8 cellular contexts compared by ENCODE assay signal in genomic region chr7:108569381-108570145, GRCh38. TPM values are rescaled to one million over a fixed set of nuclear protein-coding genes. Genes with fewer than 3 reads are reported as not detected.
A peak's percentile ranks its signal among the peaks of the same experiment; 100 is the strongest.
DNase-seq lines count a peak whose midpoint lies in the region; ATAC-seq and TF ChIP-seq lines count a peak whose summit lies in the region.

DNAJB9 (plus strand) TSS chr7:108569874; CDS start chr7:108571727, 1,853 bp downstream.
THAP5 (minus strand) TSS chr7:108569706; CDS start chr7:108569569, 137 bp downstream.

- peaks cover 49% of the 10 kb centered on the region for H3K36me3 Mint-ChIP-seq in CD8-positive, alpha-beta T cell

- CTCF ChIA-PET in CD8-positive, alpha-beta T cell (lab: Charles Lee): interaction anchor here (0.7 to 1.7 kb wide), 4 partner anchors 20 to 110 kb away, joined by 3 to 5 read pairs (median 3); no protein-coding TSS in a partner anchor

- H3K9me3 Mint-ChIP-seq in CD8-positive, alpha-beta T cell: no peaks in the 10 kb centered on the region

- H3K4me3 ChIP-seq in CD8-positive, alpha-beta T cell (ENCODE audit: low read depth, low read length): peak within 1 kb of the TSS; percentile 90
- peak within 1 kb of the TSS; percentile 91 for H3K4me3 ChIP-seq in lower lobe of right lung

- peak within 1 kb of the TSS; percentile 99 for H3K27ac ChIP-seq in CD8-positive, alpha-beta T cell (ENCODE audit: low read depth, low read length)
- H3K27ac ChIP-seq in lower lobe of right lung: peak within 1 kb of the TSS; percentile 98

- intact Hi-C loops in CD8-positive, alpha-beta T cell (cut with DNase I, micrococcal nuclease): loop anchor here (1.0 to 10.0 kb wide), 6 partner anchors 43 to 1525 kb away; partner anchors contain the start of genes NRCAM (in 2 of the 2), PNPLA8 (in 2 of the 2), COG5 (in 1 of the 2) and DLD (in 1 of the 2)
- intact Hi-C loops in lower lobe of right lung (cut with DNase I): no loop called here

- no peaks in the 10 kb centered on the region for H3K27me3 ChIP-seq in CD8-positive, alpha-beta T cell (ENCODE audit: insufficient read depth, low read length)
- H3K27me3 ChIP-seq in lower lobe of right lung (ENCODE audit: low read depth): no peaks in the 10 kb centered on the region

- POLR2A ChIA-PET in CD8-positive, alpha-beta T cell (lab: Charles Lee): interaction anchor here (0.7 to 2.8 kb wide), 14 partner anchors 8 to 1401 kb away, joined by 3 to 59 read pairs (median 4); partner anchors contain the start of genes HBP1 and PNPLA8

- no peaks in the 10 kb centered on the region for H3K9me3 ChIP-seq in CD8-positive, alpha-beta T cell (ENCODE audit: low read length)
- no peaks in the 10 kb centered on the region for H3K9me3 ChIP-seq in lower lobe of right lung

- H3K27ac Mint-ChIP-seq in CD8-positive, alpha-beta T cell: peak within 1 kb of the TSS; percentile 98

- H3K27me3 Mint-ChIP-seq in CD8-positive, alpha-beta T cell (ENCODE audit: low read depth): no peaks in the 10 kb centered on the region

- peak within 1 kb of the TSS; percentile 90 for H3K4me3 Mint-ChIP-seq in CD8-positive, alpha-beta T cell

- peak; percentile 84 for ATAC-seq in CD8-positive, alpha-beta T cell
- ATAC-seq in GM19467 (IDR thresholded peaks at IDR 0.05; ENCODE audit: unreplicated experiment): peak; percentile 97
- ATAC-seq in lower lobe of right lung: peak; percentile 98 to 99

- TF ChIP-seq CTCF in CD8-positive, alpha-beta T cell (IDR thresholded peaks at IDR 0.05): no peak
- no peak for TF ChIP-seq CTCF in lower lobe of right lung (IDR thresholded peaks at IDR 0.05)

- peak; percentile 98 to 100 (median 99) for DNase-seq in CD8-positive, alpha-beta T cell
- DNase-seq in HS-27A (ENCODE audit: low read depth): peak; percentile 90
- peak; percentile 99 for DNase-seq in NK-92 (lab: John Stamatoyannopoulos, UW; ENCODE audit: unreplicated experiment)
- DNase-seq in activated CD8-positive, alpha-beta memory T cell treated with anti-CD3 and anti-CD28 coated beads for 1 hour (ENCODE audit: extremely low read depth in 1 of 2, low read depth in 1 of 2): peak; percentile 98 to 99
- peak; percentile 100 for DNase-seq in effector CD4-positive, alpha-beta T cell
- DNase-seq in lower lobe of right lung: peak; percentile 99
- DNase-seq in stimulated activated CD4-positive, alpha-beta T cell treated with anti-CD3 and anti-CD28 coated beads, TNF-alpha, amount 100 ng/mL, for 24 hours (ENCODE audit: low read depth in 3 of 3): peak; percentile 98 to 99 (median 99)

- peaks cover 13% of the 10 kb centered on the region for H3K36me3 ChIP-seq in CD8-positive, alpha-beta T cell (ENCODE audit: insufficient read depth, low read length)
- peaks cover 38% of the 10 kb centered on the region for H3K36me3 ChIP-seq in lower lobe of right lung

- H3K4me1 Mint-ChIP-seq in CD8-positive, alpha-beta T cell (ENCODE audit: low read depth): peaks cover 65% of the 10 kb centered on the region

- H3K4me1 ChIP-seq in CD8-positive, alpha-beta T cell (ENCODE audit: insufficient read depth, low read length): peaks cover 45% of the 10 kb centered on the region
- peaks cover 44% of the 10 kb centered on the region for H3K4me1 ChIP-seq in lower lobe of right lung

RNA-seq across cellular contexts. Expression of gene DNAJB9, which starts in this region (rescaled TPM):
- 10 to 100 TPM; 66.7 to 67.7 TPM for total RNA-seq in CD8-positive, alpha-beta T cell
- 23.6 TPM for total RNA-seq in lower lobe of right lung

RNA-seq across cellular contexts. Expression of gene THAP5, which starts in this region (rescaled TPM):
- 10 to 100 TPM; 10.7 to 13.5 TPM for total RNA-seq in CD8-positive, alpha-beta T cell
- total RNA-seq in lower lobe of right lung: 26.6 TPM

Comparison
In these comparisons a context has a peak if more than half of its experiments do, and no peak if none do; other contexts are left out.
1. Peak in every context shown above with its lines: DNase-seq, ATAC-seq, H3K4me3 ChIP-seq and H3K27ac ChIP-seq.